ENCODE assay signal across 11 cellular contexts in the genomic region with DNA sequence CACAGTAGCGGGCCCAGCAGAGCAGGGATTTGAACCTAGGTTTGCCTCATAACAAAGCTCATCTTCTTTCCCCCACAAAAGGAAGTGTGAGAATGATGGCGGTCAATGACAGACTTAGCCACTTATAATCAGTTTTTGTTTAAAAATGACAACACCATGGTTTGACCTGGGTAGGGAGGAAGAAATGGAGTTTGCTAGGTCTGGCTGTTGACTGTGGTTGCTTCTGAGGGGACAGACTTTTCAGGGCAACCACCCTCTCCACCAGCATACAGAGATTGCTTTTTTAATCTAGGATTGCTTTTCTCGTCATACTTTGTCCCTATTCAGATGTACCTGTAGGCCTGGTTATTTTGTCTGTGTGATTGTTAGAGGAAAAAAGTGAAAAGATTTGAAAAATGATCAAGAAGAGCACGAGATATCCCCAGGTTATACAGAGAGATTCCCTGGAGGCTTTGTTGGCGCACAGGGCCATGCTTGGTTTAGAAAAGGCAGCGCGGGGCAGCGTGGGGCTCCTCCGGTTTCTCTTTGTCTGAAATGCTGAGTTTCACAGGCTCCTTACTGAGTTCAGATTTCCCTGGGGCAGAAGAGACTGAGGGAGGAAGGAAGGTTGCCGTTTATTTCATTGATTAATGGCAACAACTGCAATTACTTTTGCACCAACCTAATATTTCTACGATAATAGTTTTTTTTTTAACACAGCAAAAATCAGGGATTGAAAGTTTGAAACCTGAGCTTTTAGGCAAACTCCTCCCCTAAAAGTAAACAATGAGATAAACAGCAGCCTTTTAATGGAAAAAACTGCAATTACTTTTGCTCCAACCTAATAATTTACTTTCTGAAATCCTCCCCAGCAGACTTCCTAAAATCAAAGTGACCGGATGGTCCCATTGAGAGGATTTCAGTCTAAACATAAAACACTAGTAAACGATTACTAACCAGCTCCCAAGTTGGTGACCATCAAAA.
DNase-seq lines count a peak whose midpoint lies in the region; ATAC-seq and TF ChIP-seq lines count a peak whose summit lies in the region.
"Had no signal": no experiment of that assay in that cellular context is flagged by ENCODE, and none has a peak within 500 bp of the region (broad histone marks: within the 10 kb centered on the region; RNA-seq: fewer than 3 reads in every experiment).

No MANE protein-coding gene starts in this region.

- no peak overlapping the region for H3K4me3 Mint-ChIP-seq in CD4-positive, alpha-beta T cell
- H3K4me3 Mint-ChIP-seq: activated T-helper 1 cell treated with anti-CD3 and anti-CD28 coated beads, Interleukin-12 subunit alpha, Interleukin-12 subunit beta, Interleukin-2, Interleukin-4 antibody, amounts not matched to agents 30 ng/mL and 10 ng/mL and 1 ng/mL, durations not matched to agents 14 hours and 24 hours and 36 hours had no signal

- H3K36me3 Mint-ChIP-seq in CD4-positive, alpha-beta T cell (ENCODE audit: low read depth) = no peaks in the 10 kb centered on the region

- no peaks in the 10 kb centered on the region for H3K9me3 ChIP-seq in CD4-positive, alpha-beta T cell (ENCODE audit: control insufficient read depth, low read length)
- H3K9me3 ChIP-seq: esophagus squamous epithelium had no signal

- CTCF ChIA-PET in CD4-positive, alpha-beta T cell (lab: Charles Lee) = no interaction called here

- H2BK5ac ChIP-seq in mesendoderm (ENCODE audit: low read length) = peak overlapping the region; percentile 70

- peaks cover 16% of the 10 kb centered on the region for H3K79me1 ChIP-seq in mesendoderm (ENCODE audit: low read length)

- peaks cover 14% of the 10 kb centered on the region for H3K79me2 ChIP-seq in mesendoderm (ENCODE audit: control insufficient read depth, insufficient read depth, low read length)

- peak overlapping the region; percentile 11 for H3K18ac ChIP-seq in mesendoderm (ENCODE audit: low read length)

- no peak for TF ChIP-seq CTCF in choroid plexus epithelial cell (conservative IDR thresholded peaks at IDR 0.05; ENCODE audit: low read depth, low read length)
- no peak for TF ChIP-seq CTCF in CD4-positive, alpha-beta T cell (IDR thresholded peaks at IDR 0.05)

- H2BK120ac ChIP-seq in mesendoderm (ENCODE audit: low read depth, low read length) = no peak overlapping the region

- H3K4me1 Mint-ChIP-seq in CD4-positive, alpha-beta T cell (ENCODE audit: low read depth) = no peaks in the 10 kb centered on the region

- intact Hi-C loops in CD4-positive, alpha-beta T cell (cut with DNase I, micrococcal nuclease) = no loop called here

- peak overlapping the region; percentile 47 for H3K9ac ChIP-seq in mesendoderm (ENCODE audit: low read length)

- ATAC-seq in GM21515 (IDR thresholded peaks at IDR 0.05; ENCODE audit: unreplicated experiment) (no peak), GM18909 (IDR thresholded peaks at IDR 0.05; ENCODE audit: poor library complexity, unreplicated experiment) (no peak)
- no peak for ATAC-seq in CD4-positive, alpha-beta T cell (ENCODE audit: poor library complexity)

- no peak overlapping the region for H2BK15ac ChIP-seq in mesendoderm (replicated peaks; ENCODE audit: low read depth)

- H3K4me2 ChIP-seq in mesendoderm (ENCODE audit: low read length) = no peak overlapping the region

- no peaks in the 10 kb centered on the region for H3K36me3 ChIP-seq in mesendoderm (ENCODE audit: control insufficient read depth, insufficient read depth, low read length)
- H3K36me3 ChIP-seq: esophagus squamous epithelium had no signal

- peak overlapping the region; percentile 48 for H3K27ac ChIP-seq in mesendoderm (ENCODE audit: low read depth, low read length)
- no peak overlapping the region for H3K27ac ChIP-seq in CD4-positive, alpha-beta T cell (ENCODE audit: low read depth, low read length)
- H3K27ac ChIP-seq: esophagus squamous epithelium had no signal

- peak overlapping the region; percentile 56 for H3K56ac ChIP-seq in mesendoderm (ENCODE audit: low read length)

- no peaks in the 10 kb centered on the region for H3K9me3 Mint-ChIP-seq in CD4-positive, alpha-beta T cell
- H3K9me3 Mint-ChIP-seq: activated T-helper 1 cell treated with anti-CD3 and anti-CD28 coated beads, Interleukin-12 subunit alpha, Interleukin-12 subunit beta, Interleukin-2, Interleukin-4 antibody, amounts not matched to agents 30 ng/mL and 10 ng/mL and 1 ng/mL, durations not matched to agents 14 hours and 24 hours and 36 hours had no signal

- H3K27ac Mint-ChIP-seq in CD4-positive, alpha-beta T cell = no peak overlapping the region
- H3K27ac Mint-ChIP-seq: activated T-helper 1 cell treated with anti-CD3 and anti-CD28 coated beads, Interleukin-12 subunit alpha, Interleukin-12 subunit beta, Interleukin-2, Interleukin-4 antibody, amounts not matched to agents 30 ng/mL and 10 ng/mL and 1 ng/mL, durations not matched to agents 14 hours and 24 hours and 36 hours had no signal

- H2AK5ac ChIP-seq in mesendoderm (ENCODE audit: low read length) = peak overlapping the region; percentile 99

- no CpG with 5 or more reads among the region's 13 CpGs for WGBS in mesendoderm (ENCODE audit: extremely low coverage, insufficient coverage, low lambda C conversion rate)

- no peak overlapping the region for H3K4ac ChIP-seq in mesendoderm (ENCODE audit: low read depth, low read length)

- no peak overlapping the region for H4K8ac ChIP-seq in mesendoderm (ENCODE audit: low read depth, low read length)

- POLR2A ChIA-PET in CD4-positive, alpha-beta T cell (lab: Charles Lee) = no interaction called here

- H3K27me3 Mint-ChIP-seq in CD4-positive, alpha-beta T cell = peaks cover 6% of the 10 kb centered on the region

- H4K5ac ChIP-seq in mesendoderm (ENCODE audit: low read length) = no peak overlapping the region

- H3K4me3 ChIP-seq in choroid plexus epithelial cell (ENCODE audit: low read depth, low read length) = no peak overlapping the region
- no peak overlapping the region for H3K4me3 ChIP-seq in mesendoderm (ENCODE audit: low read length)
- H3K4me3 ChIP-seq: esophagus squamous epithelium had no signal

- DNase-seq in COR-L47 (lab: John Stamatoyannopoulos, UW) (peak; percentile 22), NCI-H2081 (lab: John Stamatoyannopoulos, UW) (peak; percentile 46 to 71), choroid plexus epithelial cell (ENCODE audit: low read depth) (peak; percentile 21), mesendoderm (peak; percentile 65)
- no peak for DNase-seq in CD4-positive, alpha-beta T cell
- DNase-seq in activated naive CD4-positive, alpha-beta T cell treated with anti-CD3 and anti-CD28 coated beads, Interleukin-2, amount 50 U/mL, for 16 hours = no peak
- DNase-seq: activated CD4-positive, alpha-beta T cell treated with anti-CD3 and anti-CD28 coated beads for 1 hour; esophagus squamous epithelium had no signal

- peak overlapping the region; percentile 19 for H3K23ac ChIP-seq in mesendoderm (ENCODE audit: low read length)

- H3K4me1 ChIP-seq in mesendoderm (ENCODE audit: control insufficient read depth, low read depth, low read length) = peaks cover 25% of the 10 kb centered on the region

- H3K27me3 ChIP-seq in mesendoderm (ENCODE audit: insufficient read depth, low read length, poor library complexity) = no peaks in the 10 kb centered on the region
- H3K27me3 ChIP-seq in CD4-positive, alpha-beta T cell (ENCODE audit: control insufficient read depth, insufficient read depth, low read length) = no peaks in the 10 kb centered on the region
- H3K27me3 ChIP-seq: esophagus squamous epithelium had no signal

Comparison
In these comparisons a context has a peak if more than half of its experiments do, and no peak if none do; other contexts are left out.
1. DNase-seq: peak in COR-L47 (single experiment), NCI-H2081 (2 of 2), choroid plexus epithelial cell (single experiment) and mesendoderm (single experiment); none in CD4-positive, alpha-beta T cell (0 of 10) and activated naive CD4-positive, alpha-beta T cell treated with anti-CD3 and anti-CD28 coated beads, Interleukin-2, amount 50 U/mL, for 16 hours (single experiment).